In genomic region chr10:94800551-94800950, GRCh38 we compare ENCODE assay signal across 5 cellular contexts. TPM values are rescaled to one million over a fixed set of nuclear protein-coding genes. Genes with fewer than 3 reads are reported as not detected.
"Had no signal": no experiment of that assay in that cellular context is flagged by ENCODE, and none has a peak within 500 bp of the region (broad histone marks: within the 10 kb centered on the region; RNA-seq: fewer than 3 reads in every experiment).

No MANE protein-coding gene starts in this region.

RNA-seq across cellular contexts. Expression of gene CYP2C19, which starts 38.1 kb away (rescaled TPM):
- total RNA-seq: GM23248, H1, H4, H9, HFFc6 had no signal
